Comparison of ENCODE assay signal across 8 cellular contexts in the genomic region with DNA sequence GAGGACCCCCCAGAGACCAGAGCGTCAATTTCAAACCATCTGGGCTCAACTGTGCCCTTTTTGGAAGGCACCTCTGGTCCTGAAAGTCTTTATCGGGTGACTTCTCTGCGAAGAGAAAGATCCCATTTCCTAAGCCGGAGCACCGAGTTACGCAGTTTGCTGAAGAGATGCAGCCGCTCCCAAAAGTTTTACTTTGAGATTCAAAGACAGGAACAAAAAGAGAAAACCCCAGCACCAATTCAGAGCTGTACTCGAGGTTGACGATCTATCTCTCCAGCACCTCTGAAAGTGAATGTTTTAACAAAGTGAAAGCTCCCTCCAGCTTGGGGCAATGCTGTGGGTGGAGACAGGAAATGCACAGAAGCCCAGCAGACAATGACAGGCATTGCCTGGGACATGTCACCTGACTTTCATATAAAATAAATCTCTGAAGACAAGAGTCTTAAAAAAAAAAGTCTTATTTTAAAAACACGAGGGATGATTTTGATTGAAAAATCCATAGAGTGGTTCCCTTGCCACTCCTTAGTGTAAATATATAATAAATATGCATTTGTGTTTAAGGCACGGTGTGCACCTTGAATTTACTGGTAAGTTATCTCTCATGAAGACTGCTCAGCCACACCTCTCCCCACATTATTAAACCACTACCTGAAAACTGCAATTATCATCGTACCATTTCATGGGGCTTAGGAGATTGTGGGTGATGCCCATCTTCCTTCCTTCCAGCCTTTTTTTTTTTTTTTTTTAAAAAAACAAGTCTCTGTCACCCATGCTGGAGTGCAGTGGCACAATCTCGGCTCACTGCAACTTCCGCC.
A peak's percentile ranks its signal among the peaks of the same experiment; 100 is the strongest.
DNase-seq lines count a peak whose midpoint lies in the region; ATAC-seq and TF ChIP-seq lines count a peak whose summit lies in the region.

No MANE protein-coding gene starts in this region.

- no peak for TF ChIP-seq CTCF in SK-N-SH (IDR thresholded peaks at IDR 0.05)

- H3K36me3 ChIP-seq in SK-N-SH (replicated peaks in 1 of 2; ENCODE audit: control insufficient read depth in 1 of 2, insufficient read depth in 2 of 2, low read length in 1 of 2): peaks cover 2 to 14% of the 10 kb centered on the region in 2 experiments

- peak overlapping the region; percentile 64 for H3K4me2 ChIP-seq in SK-N-SH

- 0 out of 4 replicates have a peak overlapping the region, but pooled peaks of 1 of the 2 experiments have one; percentile 5 for H3K4me3 ChIP-seq in SK-N-SH (ENCODE audit: low read depth in 2 of 2, low read length in 1 of 2)
- H3K4me3 ChIP-seq in iPS-11a (ENCODE audit: low read depth, low read length): peak overlapping the region; percentile 20

- H3K4me1 ChIP-seq in SK-N-SH (ENCODE audit: control insufficient read depth in 1 of 2, insufficient read depth in 2 of 2, low read depth in 1 of 2, low read length in 1 of 2): peaks cover 8 to 26% of the 10 kb centered on the region in 2 experiments; a peak in 3 of 4 replicates

- TF ChIP-seq EP300 in SK-N-SH (IDR thresholded peaks at IDR 0.05; ENCODE audit: borderline replicate concordance in 1 of 2, low read depth in 1 of 2, low read length in 1 of 2): no peak

- no peaks in the 10 kb centered on the region for H4K20me1 ChIP-seq in SK-N-SH (ENCODE audit: insufficient read depth)

- no peaks in the 10 kb centered on the region for H3K27me3 ChIP-seq in SK-N-SH (ENCODE audit: insufficient read depth)

- H3K9me2 ChIP-seq in SK-N-SH: no peaks in the 10 kb centered on the region

- POLR2A ChIA-PET in SK-N-SH (lab: Yijun Ruan, JAX): interaction anchor here (0.6 kb wide), 1 partner anchor 90 kb away, joined by 3 read pairs; no protein-coding TSS in a partner anchor

- ATAC-seq in GM18909 (IDR thresholded peaks at IDR 0.05; ENCODE audit: poor library complexity, unreplicated experiment) (peak; percentile 83), HG03095 (IDR thresholded peaks at IDR 0.05; ENCODE audit: unreplicated experiment) (peak; percentile 81)

- peaks cover 17% of the 10 kb centered on the region for H3F3A ChIP-seq in SK-N-SH (replicated peaks; ENCODE audit: insufficient read depth)

- H3K9ac ChIP-seq in SK-N-SH: no peak overlapping the region

- WGBS in SK-N-SH (ENCODE audit: low lambda C conversion rate): 80% methylated on average over 14 of the region's 14 CpGs

- CTCF ChIA-PET in SK-N-SH (lab: Yijun Ruan, JAX): no interaction called here

- no peaks in the 10 kb centered on the region for H3K79me2 ChIP-seq in SK-N-SH (ENCODE audit: insufficient read depth)

- no peak overlapping the region for H2AFZ ChIP-seq in SK-N-SH (ENCODE audit: low read depth)

- DNase-seq in SK-N-SH: no peak
- peak; percentile 49 to 56 for DNase-seq in stimulated activated CD4-positive, alpha-beta T cell treated with anti-CD3 and anti-CD28 coated beads, Interleukin-12 subunit alpha, Interleukin-12 subunit beta, amount 100 ng/mL, for 24 hours (ENCODE audit: low read depth in 2 of 2)
- DNase-seq in NCI-H226: no peak
- DNase-seq in DMS 273 (lab: John Stamatoyannopoulos, UW; ENCODE audit: unreplicated experiment): no peak

- H3K27ac ChIP-seq in SK-N-SH (ENCODE audit: low read depth in 2 of 2, low read length in 1 of 2) (peak overlapping the region in 1 of 2 experiments; percentile 7; a peak in 1 of 4 replicates), angular gyrus (ENCODE audit: low read depth, low read length) (peak overlapping the region; percentile 86)

- no peaks in the 10 kb centered on the region for H3K9me3 ChIP-seq in SK-N-SH

- TF ChIP-seq RAD21 in SK-N-SH (IDR thresholded peaks at IDR 0.05; ENCODE audit: low read length): no peak

TF ChIP-seq in SK-N-SH, 30 proteins besides CTCF, POLR2A, EP300 and RAD21:
- TF ChIP-seq, protein P1, sequence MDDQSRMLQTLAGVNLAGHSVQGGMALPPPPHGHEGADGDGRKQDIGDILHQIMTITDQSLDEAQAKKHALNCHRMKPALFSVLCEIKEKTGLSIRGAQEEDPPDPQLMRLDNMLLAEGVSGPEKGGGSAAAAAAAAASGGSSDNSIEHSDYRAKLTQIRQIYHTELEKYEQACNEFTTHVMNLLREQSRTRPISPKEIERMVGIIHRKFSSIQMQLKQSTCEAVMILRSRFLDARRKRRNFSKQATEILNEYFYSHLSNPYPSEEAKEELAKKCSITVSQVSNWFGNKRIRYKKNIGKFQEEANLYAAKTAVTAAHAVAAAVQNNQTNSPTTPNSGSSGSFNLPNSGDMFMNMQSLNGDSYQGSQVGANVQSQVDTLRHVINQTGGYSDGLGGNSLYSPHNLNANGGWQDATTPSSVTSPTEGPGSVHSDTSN (IDR thresholded peaks at IDR 0.05): 0 out of 2 replicates have a peak, but pooled peaks have one; percentile 12
- TF ChIP-seq, protein P2, sequence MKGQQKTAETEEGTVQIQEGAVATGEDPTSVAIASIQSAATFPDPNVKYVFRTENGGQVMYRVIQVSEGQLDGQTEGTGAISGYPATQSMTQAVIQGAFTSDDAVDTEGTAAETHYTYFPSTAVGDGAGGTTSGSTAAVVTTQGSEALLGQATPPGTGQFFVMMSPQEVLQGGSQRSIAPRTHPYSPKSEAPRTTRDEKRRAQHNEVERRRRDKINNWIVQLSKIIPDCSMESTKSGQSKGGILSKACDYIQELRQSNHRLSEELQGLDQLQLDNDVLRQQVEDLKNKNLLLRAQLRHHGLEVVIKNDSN (IDR thresholded peaks at IDR 0.05; ENCODE audit: borderline replicate concordance, low read depth): peak; percentile 13; the same call in 1 of the 2 replicates
- no peak for TF ChIP-seq GATA2 (CRISPR knock-in tag; IDR thresholded peaks at IDR 0.05)

Comparison
In these comparisons a context has a peak if more than half of its experiments do, and no peak if none do; other contexts are left out.
1. DNase-seq: peak in stimulated activated CD4-positive, alpha-beta T cell treated with anti-CD3 and anti-CD28 coated beads, Interleukin-12 subunit alpha, Interleukin-12 subunit beta, amount 100 ng/mL, for 24 hours (2 of 2); none in SK-N-SH (single experiment), NCI-H226 (single experiment) and DMS 273 (single experiment).